Comparison of ENCODE assay signal across 10 cellular contexts in genomic region chr16:90081606-90081970, GRCh38. TPM values are rescaled to one million over a fixed set of nuclear protein-coding genes. Genes with fewer than 3 reads are reported as not detected.
A peak's percentile ranks its signal among the peaks of the same experiment; 100 is the strongest.
DNase-seq lines count a peak whose midpoint lies in the region; ATAC-seq lines count a peak whose summit lies in the region.
"Had no signal": no experiment of that assay in that cellular context is flagged by ENCODE, and none has a peak within 500 bp of the region (broad histone marks: within the 10 kb centered on the region; RNA-seq: fewer than 3 reads in every experiment).

No MANE protein-coding gene starts in this region.

- POLR2A ChIA-PET in activated CD4-positive, alpha-beta memory T cell treated with anti-CD3 and anti-CD28 coated beads, Interleukin-2, amount 10 ng/mL, durations not matched to agents 7 days and 5 days (lab: Charles Lee): no interaction called here

- no peaks in the 10 kb centered on the region for H3K9me3 ChIP-seq in CD4-positive, CD25-positive, alpha-beta regulatory T cell (ENCODE audit: control insufficient read depth in 2 of 2, low read length in 2 of 2)
- H3K9me3 ChIP-seq in GM23248 (ENCODE audit: low read depth): no peaks in the 10 kb centered on the region
- H3K9me3 ChIP-seq: vagina had no signal

- H3K9me3 Mint-ChIP-seq in CD4-positive, CD25-positive, alpha-beta regulatory T cell: peaks cover 0 to 6% (median 0%) of the 10 kb centered on the region in 7 donors
- no peaks in the 10 kb centered on the region for H3K9me3 Mint-ChIP-seq in activated CD4-positive, alpha-beta memory T cell treated with anti-CD3 and anti-CD28 coated beads, Interleukin-2, amount 10 ng/mL, durations not matched to agents 7 days and 5 days
- peaks cover 0 to 3% (median 0%) of the 10 kb centered on the region in 7 donors for H3K9me3 Mint-ChIP-seq in naive B cell

- no peak overlapping the region for H3K9ac ChIP-seq in GM23248

- WGBS in GM23248 (ENCODE audit: low coverage in 1 of 2, low lambda C conversion rate in 2 of 2, missing lambda C conversion rate in 2 of 2), 2 experiments: 14 to 16% methylated on average over 7 of the region's 7 CpGs

- CTCF ChIA-PET in activated CD4-positive, alpha-beta memory T cell treated with anti-CD3 and anti-CD28 coated beads, Interleukin-2, amount 10 ng/mL, durations not matched to agents 7 days and 5 days (lab: Charles Lee): interaction anchor here (0.9 to 1.7 kb wide), 7 partner anchors 8 to 110 kb away, joined by 3 to 9 read pairs (median 5); no protein-coding TSS in a partner anchor

- peaks cover 6 to 32% (median 12%) of the 10 kb centered on the region in 4 donors for H3K4me1 Mint-ChIP-seq in CD4-positive, CD25-positive, alpha-beta regulatory T cell
- peaks cover 24% of the 10 kb centered on the region for H3K4me1 Mint-ChIP-seq in activated CD4-positive, alpha-beta memory T cell treated with anti-CD3 and anti-CD28 coated beads, Interleukin-2, amount 10 ng/mL, durations not matched to agents 7 days and 5 days
- peaks cover 24 to 27% (median 26%) of the 10 kb centered on the region in 3 donors for H3K4me1 Mint-ChIP-seq in naive B cell

- H3K27me3 Mint-ChIP-seq in CD4-positive, CD25-positive, alpha-beta regulatory T cell: peaks cover 31% of the 10 kb centered on the region
- H3K27me3 Mint-ChIP-seq in activated CD4-positive, alpha-beta memory T cell treated with anti-CD3 and anti-CD28 coated beads, Interleukin-2, amount 10 ng/mL, durations not matched to agents 7 days and 5 days: peaks cover 24% of the 10 kb centered on the region
- peaks cover 7 to 40% (median 8%) of the 10 kb centered on the region in 3 donors for H3K27me3 Mint-ChIP-seq in naive B cell

- peak overlapping the region; percentile 90 for H3K4me2 ChIP-seq in GM23248 (ENCODE audit: unreplicated experiment)

- H3K27ac ChIP-seq in CD4-positive, CD25-positive, alpha-beta regulatory T cell (ENCODE audit: insufficient read depth, low read length, poor library complexity, severe bottlenecking): no peak overlapping the region
- H3K27ac ChIP-seq in GM23248: no peak overlapping the region

- no peaks in the 10 kb centered on the region for H3K27me3 ChIP-seq in CD4-positive, CD25-positive, alpha-beta regulatory T cell (ENCODE audit: control insufficient read depth, insufficient read depth, low read length)
- H3K27me3 ChIP-seq in GM23248 (replicated peaks; ENCODE audit: insufficient read depth): 0 out of 2 replicates have a peak, but pooled peaks cover under 1% of the 10 kb centered on the region
- H3K27me3 ChIP-seq: vagina had no signal

- H3K36me3 ChIP-seq in CD4-positive, CD25-positive, alpha-beta regulatory T cell (ENCODE audit: control insufficient read depth, insufficient read depth, low read length): no peaks in the 10 kb centered on the region
- no peaks in the 10 kb centered on the region for H3K36me3 ChIP-seq in GM23248 (ENCODE audit: low read depth)
- H3K36me3 ChIP-seq: vagina had no signal

- peak overlapping the region; percentile 92 to 98 (median 94) for H3K4me3 Mint-ChIP-seq in CD4-positive, CD25-positive, alpha-beta regulatory T cell
- H3K4me3 Mint-ChIP-seq in activated CD4-positive, alpha-beta memory T cell treated with anti-CD3 and anti-CD28 coated beads, Interleukin-2, amount 10 ng/mL, durations not matched to agents 7 days and 5 days: peak overlapping the region; percentile 77
- H3K4me3 Mint-ChIP-seq in naive B cell: peak overlapping the region; percentile 84 to 98 (median 96)

- no peak for DNase-seq in CD4-positive, CD25-positive, alpha-beta regulatory T cell
- DNase-seq in GM23248: peak; percentile 15
- no peak for DNase-seq in activated CD4-positive, alpha-beta memory T cell treated with anti-CD3 and anti-CD28 coated beads, Interleukin-2, amount 10 ng/mL, durations not matched to agents 7 days and 5 days
- no peak for DNase-seq in naive B cell
- no peak for DNase-seq in NCI-H446 (lab: John Stamatoyannopoulos, UW)

- H3K27ac Mint-ChIP-seq in CD4-positive, CD25-positive, alpha-beta regulatory T cell: peak overlapping the region; percentile 39 to 92 (median 91)
- no peak overlapping the region for H3K27ac Mint-ChIP-seq in activated CD4-positive, alpha-beta memory T cell treated with anti-CD3 and anti-CD28 coated beads, Interleukin-2, amount 10 ng/mL, durations not matched to agents 7 days and 5 days
- H3K27ac Mint-ChIP-seq in naive B cell: peak overlapping the region in 2 of 6 donors; percentile 47 to 88

- no peaks in the 10 kb centered on the region for H4K20me1 ChIP-seq in GM23248 (ENCODE audit: insufficient read depth)

- peak overlapping the region; percentile 62 for H3K4me3 ChIP-seq in CD4-positive, CD25-positive, alpha-beta regulatory T cell (ENCODE audit: low read depth, low read length)
- peak overlapping the region; percentile 84 for H3K4me3 ChIP-seq in GM23248

- in situ Hi-C loops in GM23248 (cut with MboI): no loop called here

- no peaks in the 10 kb centered on the region for H3F3A ChIP-seq in GM23248 (ENCODE audit: insufficient read depth)

- H3K4me1 ChIP-seq in CD4-positive, CD25-positive, alpha-beta regulatory T cell (ENCODE audit: control insufficient read depth, insufficient read depth, low read length, poor library complexity, severe bottlenecking): peaks cover 21% of the 10 kb centered on the region
- H3K4me1 ChIP-seq in GM23248 (ENCODE audit: insufficient read depth): no peaks in the 10 kb centered on the region

- H2AFZ ChIP-seq in GM23248: peak overlapping the region; percentile 95

- no peaks in the 10 kb centered on the region for H3K79me2 ChIP-seq in GM23248 (ENCODE audit: insufficient read depth)

- H3K9me2 ChIP-seq in GM23248 (ENCODE audit: insufficient read depth): no peaks in the 10 kb centered on the region

- no peak for ATAC-seq in CD4-positive, CD25-positive, alpha-beta regulatory T cell (ENCODE audit: low read depth in 2 of 2)
- ATAC-seq in naive B cell (ENCODE audit: low read depth in 2 of 2) (no peak), HG02571 (IDR thresholded peaks at IDR 0.05; ENCODE audit: unreplicated experiment) (no peak), esophagus mucosa (no peak)

- no peaks in the 10 kb centered on the region for H3K36me3 Mint-ChIP-seq in CD4-positive, CD25-positive, alpha-beta regulatory T cell
- no peaks in the 10 kb centered on the region for H3K36me3 Mint-ChIP-seq in activated CD4-positive, alpha-beta memory T cell treated with anti-CD3 and anti-CD28 coated beads, Interleukin-2, amount 10 ng/mL, durations not matched to agents 7 days and 5 days (ENCODE audit: low read depth)
- H3K36me3 Mint-ChIP-seq in naive B cell: no peaks in the 10 kb centered on the region

RNA-seq across cellular contexts. Expression of gene PRDM7, which starts 4.5 kb away (rescaled TPM):
- total RNA-seq in CD4-positive, CD25-positive, alpha-beta regulatory T cell: not detected
- polyA plus RNA-seq in CD4-positive, CD25-positive, alpha-beta regulatory T cell: not detected
- total RNA-seq in GM23248 (2014; rRNA removed; shearing (Covaris generic)): not detected in 2 replicates
- polyA plus RNA-seq in GM23248 (2016; fragmentation: Nextera tagmentation; extraction: Ambion mirVana) (not detected in 2 replicates), naive B cell (ENCODE audit: low read depth in 6 of 6) (not detected)
- not detected for total RNA-seq in activated CD4-positive, alpha-beta memory T cell treated with anti-CD3 and anti-CD28 coated beads, Interleukin-2, amount 10 ng/mL, durations not matched to agents 7 days and 5 days
- total RNA-seq in esophagus mucosa: not detected
- total RNA-seq: H7, liver, vagina had no signal
- polyA plus RNA-seq: liver had no signal
